7 cellular contexts compared by ENCODE assay signal in genomic region chr2:197008751-197009341, GRCh38.
DNase-seq lines count a peak whose midpoint lies in the region; ATAC-seq and TF ChIP-seq lines count a peak whose summit lies in the region.
"Not testable (repeated sequence)": the region's sequence is repeated elsewhere in the genome, so short reads cannot be mapped to it uniquely, and the experiment has no call there.

No MANE protein-coding gene starts in this region.

- H3K27ac Mint-ChIP-seq in T-helper 17 cell (peak overlapping the region; percentile 66), neural progenitor cell (peak overlapping the region; percentile 40)
- peak overlapping the region; percentile 81 for H3K27ac Mint-ChIP-seq in activated naive CD4-positive, alpha-beta T cell treated with anti-CD3 and anti-CD28 coated beads, Interleukin-2, amount 50 U/mL, for 24 hours

- not testable (repeated sequence) for H3K79me2 ChIP-seq in neural progenitor cell (ENCODE audit: low read depth)

- H3K27ac ChIP-seq in HEK293 (ENCODE audit: extremely low read depth, low read depth, low read length); neural progenitor cell: not testable (repeated sequence)

- H3K4me1 ChIP-seq in HEK293 (ENCODE audit: control insufficient read depth, insufficient read depth, low read length); neural progenitor cell: not testable (repeated sequence)

- peak; percentile 19 for DNase-seq in EH (ENCODE audit: low read depth)
- DNase-seq in T-helper 17 cell; neural progenitor cell (ENCODE audit: low spot score): not testable (repeated sequence)
- DNase-seq in cerebellar cortex (ENCODE audit: low spot score) = peak; percentile 55
- peak; percentile 67 for DNase-seq in islet precursor cell

- peaks cover 11% of the 10 kb centered on the region for H3K36me3 Mint-ChIP-seq in T-helper 17 cell (ENCODE audit: low read depth)
- H3K36me3 Mint-ChIP-seq in activated naive CD4-positive, alpha-beta T cell treated with anti-CD3 and anti-CD28 coated beads, Interleukin-2, amount 50 U/mL, for 24 hours; neural progenitor cell: not testable (repeated sequence)

- H3K4me1 Mint-ChIP-seq in T-helper 17 cell; activated naive CD4-positive, alpha-beta T cell treated with anti-CD3 and anti-CD28 coated beads, Interleukin-2, amount 50 U/mL, for 24 hours: not testable (repeated sequence)
- peaks cover 43% of the 10 kb centered on the region for H3K4me1 Mint-ChIP-seq in neural progenitor cell

- not testable (repeated sequence) for H3K27me3 ChIP-seq in neural progenitor cell

- not testable (repeated sequence) for TF ChIP-seq CTCF in HEK293 (tag by site-specific recombination; IDR thresholded peaks at IDR 0.05); neural progenitor cell (IDR thresholded peaks at IDR 0.05)

- H3K27me3 Mint-ChIP-seq in T-helper 17 cell; activated naive CD4-positive, alpha-beta T cell treated with anti-CD3 and anti-CD28 coated beads, Interleukin-2, amount 50 U/mL, for 24 hours; neural progenitor cell (ENCODE audit: insufficient read depth, low read depth): not testable (repeated sequence)

- H2AFZ ChIP-seq in neural progenitor cell (replicated peaks) = not testable (repeated sequence)

- H4K20me1 ChIP-seq in neural progenitor cell (ENCODE audit: low read depth) = not testable (repeated sequence)

- H3K4me3 ChIP-seq in HEK293 (ENCODE audit: low read depth, low read length); neural progenitor cell: not testable (repeated sequence)

- ATAC-seq in T-helper 17 cell = not testable (repeated sequence)

- CTCF ChIA-PET in HEK293 (lab: Yijun Ruan, JAX) = not testable (repeated sequence)

- H3K9ac ChIP-seq in neural progenitor cell = not testable (repeated sequence)

- not testable (repeated sequence) for H3K4me2 ChIP-seq in neural progenitor cell

- not testable (repeated sequence) for H3K9me3 ChIP-seq in HEK293 (ENCODE audit: control insufficient read depth, insufficient read depth, low read depth, low read length); T-helper 17 cell (ENCODE audit: control insufficient read depth, low read length, poor library complexity, severe bottlenecking); neural progenitor cell (ENCODE audit: low read depth)

- H3F3A ChIP-seq in neural progenitor cell (ENCODE audit: low read depth) = not testable (repeated sequence)

- H3K9me3 Mint-ChIP-seq in activated naive CD4-positive, alpha-beta T cell treated with anti-CD3 and anti-CD28 coated beads, Interleukin-2, amount 50 U/mL, for 24 hours; neural progenitor cell: not testable (repeated sequence)

- not testable (repeated sequence) for H3K4me3 Mint-ChIP-seq in T-helper 17 cell; activated naive CD4-positive, alpha-beta T cell treated with anti-CD3 and anti-CD28 coated beads, Interleukin-2, amount 50 U/mL, for 24 hours; neural progenitor cell

- POLR2A ChIA-PET in HEK293 (lab: Yijun Ruan, JAX) = not testable (repeated sequence)

- not testable (repeated sequence) for H3K36me3 ChIP-seq in HEK293 (ENCODE audit: control insufficient read depth in 2 of 2, insufficient read depth in 1 of 2, low read length in 2 of 2); neural progenitor cell

TF ChIP-seq in HEK293, 187 proteins besides CTCF, POLR2A, EP300 and RAD21:
- TF ChIP-seq GLIS1 (tag by site-specific recombination; IDR thresholded peaks at IDR 0.05) = peak; percentile 32; the same call in 1 of the 2 replicates
